ENCODE assay signal across 1 cellular context in the genomic region with DNA sequence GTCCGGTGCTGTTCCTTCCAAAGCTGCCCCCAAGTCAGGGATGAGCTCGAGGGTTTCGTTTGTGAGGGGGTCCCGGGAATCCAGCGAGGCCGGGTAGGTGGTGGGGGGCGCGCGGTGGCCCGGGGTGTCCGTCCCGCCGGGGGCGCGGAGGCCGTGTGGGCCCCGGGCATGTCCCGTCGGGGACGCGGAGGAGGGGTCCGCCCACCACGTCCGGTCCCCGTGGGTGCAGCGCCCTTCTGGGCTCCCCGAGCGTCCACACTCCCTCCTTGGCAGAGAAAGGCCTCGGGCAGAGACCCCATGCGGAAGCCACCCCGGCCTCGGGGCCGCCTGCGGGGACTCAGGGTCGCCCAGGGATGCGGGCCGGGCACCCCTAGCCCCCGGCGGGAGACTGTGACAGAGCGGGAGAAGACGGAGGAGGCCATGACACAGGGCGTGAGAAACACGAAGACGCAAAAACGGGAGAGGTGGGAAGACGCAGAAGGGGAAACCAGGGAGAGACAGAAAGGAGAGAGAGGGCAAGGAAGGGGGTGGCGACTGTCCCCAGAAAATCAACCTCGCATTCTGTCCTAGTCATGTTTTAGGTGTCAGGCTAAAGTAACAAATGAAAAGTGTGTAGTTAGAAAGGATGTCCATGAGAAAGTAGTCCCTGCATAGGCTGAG.
TF ChIP-seq lines count a peak whose summit lies in the region.

No MANE protein-coding gene starts in this region.

TF ChIP-seq in K562, 482 proteins besides CTCF, POLR2A, EP300 and RAD21 (continued from another document):
- TF ChIP-seq, protein P1, sequence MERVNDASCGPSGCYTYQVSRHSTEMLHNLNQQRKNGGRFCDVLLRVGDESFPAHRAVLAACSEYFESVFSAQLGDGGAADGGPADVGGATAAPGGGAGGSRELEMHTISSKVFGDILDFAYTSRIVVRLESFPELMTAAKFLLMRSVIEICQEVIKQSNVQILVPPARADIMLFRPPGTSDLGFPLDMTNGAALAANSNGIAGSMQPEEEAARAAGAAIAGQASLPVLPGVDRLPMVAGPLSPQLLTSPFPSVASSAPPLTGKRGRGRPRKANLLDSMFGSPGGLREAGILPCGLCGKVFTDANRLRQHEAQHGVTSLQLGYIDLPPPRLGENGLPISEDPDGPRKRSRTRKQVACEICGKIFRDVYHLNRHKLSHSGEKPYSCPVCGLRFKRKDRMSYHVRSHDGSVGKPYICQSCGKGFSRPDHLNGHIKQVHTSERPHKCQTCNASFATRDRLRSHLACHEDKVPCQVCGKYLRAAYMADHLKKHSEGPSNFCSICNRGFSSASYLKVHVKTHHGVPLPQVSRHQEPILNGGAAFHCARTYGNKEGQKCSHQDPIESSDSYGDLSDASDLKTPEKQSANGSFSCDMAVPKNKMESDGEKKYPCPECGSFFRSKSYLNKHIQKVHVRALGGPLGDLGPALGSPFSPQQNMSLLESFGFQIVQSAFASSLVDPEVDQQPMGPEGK (CRISPR knock-in tag; IDR thresholded peaks at IDR 0.05; ENCODE audit: borderline replicate concordance) = no peak
- TF ChIP-seq, protein P2, sequence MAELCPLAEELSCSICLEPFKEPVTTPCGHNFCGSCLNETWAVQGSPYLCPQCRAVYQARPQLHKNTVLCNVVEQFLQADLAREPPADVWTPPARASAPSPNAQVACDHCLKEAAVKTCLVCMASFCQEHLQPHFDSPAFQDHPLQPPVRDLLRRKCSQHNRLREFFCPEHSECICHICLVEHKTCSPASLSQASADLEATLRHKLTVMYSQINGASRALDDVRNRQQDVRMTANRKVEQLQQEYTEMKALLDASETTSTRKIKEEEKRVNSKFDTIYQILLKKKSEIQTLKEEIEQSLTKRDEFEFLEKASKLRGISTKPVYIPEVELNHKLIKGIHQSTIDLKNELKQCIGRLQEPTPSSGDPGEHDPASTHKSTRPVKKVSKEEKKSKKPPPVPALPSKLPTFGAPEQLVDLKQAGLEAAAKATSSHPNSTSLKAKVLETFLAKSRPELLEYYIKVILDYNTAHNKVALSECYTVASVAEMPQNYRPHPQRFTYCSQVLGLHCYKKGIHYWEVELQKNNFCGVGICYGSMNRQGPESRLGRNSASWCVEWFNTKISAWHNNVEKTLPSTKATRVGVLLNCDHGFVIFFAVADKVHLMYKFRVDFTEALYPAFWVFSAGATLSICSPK (IDR thresholded peaks at IDR 0.05; ENCODE audit: borderline replicate concordance) = peak; percentile 73; the same call in 1 of the 2 replicates
- no peak for TF ChIP-seq TOE1 (IDR thresholded peaks at IDR 0.05; ENCODE audit: borderline replicate concordance)
- TF ChIP-seq TOE1 (CRISPR knock-in tag; IDR thresholded peaks at IDR 0.05; ENCODE audit: borderline replicate concordance, low read depth) = no peak
- peak; percentile 20; the same call in 1 of the 2 replicates for TF ChIP-seq PTBP1 (IDR thresholded peaks at IDR 0.05; ENCODE audit: low read depth, low read length)
